In the genomic region with DNA sequence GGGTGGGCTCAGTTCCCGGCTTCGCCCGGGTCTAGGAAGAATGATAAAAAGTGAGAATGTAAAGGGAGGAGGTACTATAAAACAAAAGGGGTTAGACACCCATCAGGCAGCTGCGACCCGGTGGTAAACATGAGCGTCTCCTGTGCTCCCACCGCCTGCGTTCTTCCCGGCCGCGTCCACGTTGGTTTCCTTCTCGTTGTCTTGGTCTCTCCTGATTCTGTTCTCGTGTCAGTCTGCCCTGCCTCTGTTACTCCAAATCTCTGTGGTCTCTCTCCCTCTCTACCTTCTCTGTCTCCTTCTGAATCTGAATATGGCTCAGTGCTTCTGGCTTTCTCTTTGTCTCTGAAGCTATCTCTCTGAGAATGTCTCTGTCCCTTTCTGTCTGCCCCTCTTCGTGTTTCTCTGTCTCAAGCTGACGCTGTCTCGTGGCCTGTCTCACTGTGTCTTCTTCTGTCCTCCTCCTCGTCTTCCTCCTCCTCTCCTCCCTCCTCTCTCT, we compare ENCODE assay signal across 8 cellular contexts. TPM values are rescaled to one million over a fixed set of nuclear protein-coding genes. Genes with fewer than 3 reads are reported as not detected.
DNase-seq lines count a peak whose midpoint lies in the region; ATAC-seq and TF ChIP-seq lines count a peak whose summit lies in the region.

No MANE protein-coding gene starts in this region.

- H3K27ac ChIP-seq in A673 (ENCODE audit: low read depth, low read length, poor library complexity, severe bottlenecking) (no peak overlapping the region), muscle layer of duodenum (ENCODE audit: low read length) (peak overlapping the region; percentile 20)

- BruUV-seq in A673 (replicated peaks; lab: Mats Ljungman, UMichigan), result no TSS peak

- no peaks in the 10 kb centered on the region for H3K27me3 ChIP-seq in A673 (replicated peaks; ENCODE audit: insufficient read depth, low read depth, low read length, poor library complexity)
- no peaks in the 10 kb centered on the region for H3K27me3 ChIP-seq in muscle layer of duodenum (ENCODE audit: low read depth, low read length)

- intact Hi-C loops in A673 (cut with micrococcal nuclease; ENCODE audit: unreplicated experiment), result no loop called here

- in situ Hi-C loops in astrocyte of the spinal cord (cut with HindIII; ENCODE audit: low sequenced_read_pairs), result no loop called here

- H3K4me3 ChIP-seq in A673 (ENCODE audit: low read depth, low read length, poor library complexity, severe bottlenecking), result peak overlapping the region; percentile 43
- peak overlapping the region; percentile 1; the same call in 1 of the 2 replicates for H3K4me3 ChIP-seq in GM12864 (ENCODE audit: low read depth, low read length)
- no peak overlapping the region for H3K4me3 ChIP-seq in astrocyte of the spinal cord (ENCODE audit: low read depth, low read length)
- H3K4me3 ChIP-seq in muscle layer of duodenum (ENCODE audit: low read depth in 1 of 2, low read length in 2 of 2), result peak overlapping the region; percentile 45 to 59

- CTCF ChIA-PET in A673 (lab: Charles Lee), result no interaction called here

- H3K4me1 ChIP-seq in A673 (ENCODE audit: insufficient read depth, low read length, poor library complexity, severe bottlenecking) (peaks cover 24% of the 10 kb centered on the region), muscle layer of duodenum (ENCODE audit: control insufficient read depth in 1 of 2, insufficient read depth in 2 of 2, low read length in 2 of 2) (peaks cover 3 to 29% of the 10 kb centered on the region in 2 donors)

- POLR2A ChIA-PET in A673 (lab: Charles Lee; ENCODE audit: low non-redundant PET), result no interaction called here

- DNase-seq in A673 (ENCODE audit: low spot score), result no peak
- DNase-seq in GM12864 (ENCODE audit: low read depth), result no peak
- peak; percentile 57 for DNase-seq in astrocyte of the spinal cord (ENCODE audit: low read depth, low spot score)
- DNase-seq in mucosa of gallbladder (ENCODE audit: low spot score), result no peak
- no peak for DNase-seq in mesenteric fat pad (ENCODE audit: low spot score)
- DNase-seq in NCI-H2107 treated with DMSO at 0.1 percent for 48 hours (lab: John Stamatoyannopoulos, UW; ENCODE audit: unreplicated experiment), result no peak

- H3K9me3 ChIP-seq in A673 (ENCODE audit: low read depth, low read length, poor library complexity, severe bottlenecking), result no peaks in the 10 kb centered on the region
- H3K9me3 ChIP-seq in muscle layer of duodenum (ENCODE audit: control insufficient read depth in 1 of 2, low read length in 2 of 2), result no peaks in the 10 kb centered on the region

- no peak for ATAC-seq in HG02970 (IDR thresholded peaks at IDR 0.05; ENCODE audit: low FRiP score, unreplicated experiment)

- no peaks in the 10 kb centered on the region for H3K36me3 ChIP-seq in A673 (ENCODE audit: insufficient read depth, low read length, poor library complexity, severe bottlenecking)
- no peaks in the 10 kb centered on the region for H3K36me3 ChIP-seq in muscle layer of duodenum (ENCODE audit: control insufficient read depth in 1 of 2, insufficient read depth in 2 of 2, low read length in 2 of 2)

- TF ChIP-seq CTCF in A673 (conservative IDR thresholded peaks at IDR 0.05; ENCODE audit: low read depth, low read length) (no peak), GM12864 (IDR thresholded peaks at IDR 0.05; ENCODE audit: low read depth, low read length, missing control alignments) (no peak), astrocyte of the spinal cord (IDR thresholded peaks at IDR 0.05; ENCODE audit: low read depth, low read length) (no peak)

RNA-seq across cellular contexts. Expression of a gene that starts 41.6 kb away (rescaled TPM):
- 53.9 and 56.7 TPM in 2 replicates for total RNA-seq in A673 (2021)
- 66.5 TPM for total RNA-seq in mucosa of gallbladder
- 21.4 TPM for total RNA-seq in mesenteric fat pad
